10 cellular contexts compared by ENCODE assay signal in genomic region chr11:60343094-60343704, GRCh38. TPM values are rescaled to one million over a fixed set of nuclear protein-coding genes. Genes with fewer than 3 reads are reported as not detected.
DNase-seq lines count a peak whose midpoint lies in the region; ATAC-seq and TF ChIP-seq lines count a peak whose summit lies in the region.
"Had no signal": no experiment of that assay in that cellular context is flagged by ENCODE, and none has a peak within 500 bp of the region (broad histone marks: within the 10 kb centered on the region; RNA-seq: fewer than 3 reads in every experiment).

No MANE protein-coding gene starts in this region.

- CTCF ChIA-PET in activated CD4-positive, alpha-beta memory T cell treated with anti-CD3 and anti-CD28 coated beads for 36 hours (lab: Charles Lee): interaction anchor here (0.8 to 5.4 kb wide), 4 partner anchors 9 to 277 kb away, joined by 4 to 33 read pairs (median 13); no protein-coding TSS in a partner anchor

- intact Hi-C loops in activated CD4-positive, alpha-beta memory T cell treated with anti-CD3 and anti-CD28 coated beads for 36 hours (cut with micrococcal nuclease): loop anchor here (1.0 kb wide), 1 partner anchor 275 kb away; no protein-coding TSS in a partner anchor

- no peaks in the 10 kb centered on the region for H3K36me3 ChIP-seq in RWPE2 (ENCODE audit: low read depth)

- in situ Hi-C loops in ACHN (cut with HindIII; ENCODE audit: low pct_ligation_motif_present, low pct_unique_long_range_greater_than_20kb, low sequenced_read_pairs): no loop called here

- DNase-seq in ACHN: peak; percentile 32
- no peak for DNase-seq in RWPE2 (ENCODE audit: low spot score)
- no peak for DNase-seq in glutamatergic neuron
- DNase-seq in OCI-M2 (lab: John Stamatoyannopoulos, UW; ENCODE audit: unreplicated experiment): no peak
- DNase-seq in activated CD4-positive, alpha-beta memory T cell treated with anti-CD3 and anti-CD28 coated beads for 36 hours: no peak
- DNase-seq: activated naive CD4-positive, alpha-beta T cell had no signal

- no peak overlapping the region for H3K27ac Mint-ChIP-seq in glutamatergic neuron (ENCODE audit: unreplicated experiment)
- H3K27ac Mint-ChIP-seq in activated CD4-positive, alpha-beta memory T cell treated with anti-CD3 and anti-CD28 coated beads for 36 hours: no peak overlapping the region

- no peaks in the 10 kb centered on the region for H3K27me3 Mint-ChIP-seq in glutamatergic neuron (ENCODE audit: unreplicated experiment)
- peaks cover 24% of the 10 kb centered on the region for H3K27me3 Mint-ChIP-seq in activated CD4-positive, alpha-beta memory T cell treated with anti-CD3 and anti-CD28 coated beads for 36 hours

- ATAC-seq in RWPE2 (ENCODE audit: low read depth): no peak
- ATAC-seq in HG03095 (IDR thresholded peaks at IDR 0.05; ENCODE audit: unreplicated experiment): no peak
- ATAC-seq in GM19467 (IDR thresholded peaks at IDR 0.05; ENCODE audit: unreplicated experiment): no peak

- no peak overlapping the region for H3K4me3 ChIP-seq in RWPE2 (ENCODE audit: severe bottlenecking)

- H3K36me3 Mint-ChIP-seq in glutamatergic neuron (ENCODE audit: unreplicated experiment): no peaks in the 10 kb centered on the region
- no peaks in the 10 kb centered on the region for H3K36me3 Mint-ChIP-seq in activated CD4-positive, alpha-beta memory T cell treated with anti-CD3 and anti-CD28 coated beads for 36 hours

- no peaks in the 10 kb centered on the region for H3K4me1 ChIP-seq in RWPE2 (ENCODE audit: insufficient read depth, poor library complexity, severe bottlenecking)

- H3K4me3 Mint-ChIP-seq in glutamatergic neuron (ENCODE audit: unreplicated experiment): no peak overlapping the region
- no peak overlapping the region for H3K4me3 Mint-ChIP-seq in activated CD4-positive, alpha-beta memory T cell treated with anti-CD3 and anti-CD28 coated beads for 36 hours

- TF ChIP-seq CTCF in GM12874 (IDR thresholded peaks at IDR 0.05; ENCODE audit: insufficient read depth, low read depth, low read length) (peak; percentile 52; the same call in 1 of the 2 replicates), RWPE2 (IDR thresholded peaks at IDR 0.05; ENCODE audit: poor library complexity, severe bottlenecking) (peak; percentile 70), glutamatergic neuron (IDR thresholded peaks at IDR 0.05; ENCODE audit: partially characterized antibody, unreplicated experiment) (peak; percentile 86)

- no peaks in the 10 kb centered on the region for H3K9me3 Mint-ChIP-seq in glutamatergic neuron (ENCODE audit: unreplicated experiment)
- H3K9me3 Mint-ChIP-seq in activated CD4-positive, alpha-beta memory T cell treated with anti-CD3 and anti-CD28 coated beads for 36 hours: no peaks in the 10 kb centered on the region

- POLR2A ChIA-PET in activated CD4-positive, alpha-beta memory T cell treated with anti-CD3 and anti-CD28 coated beads for 36 hours (lab: Charles Lee): no interaction called here

- H3K4me1 Mint-ChIP-seq in glutamatergic neuron (ENCODE audit: low read depth, unreplicated experiment): no peaks in the 10 kb centered on the region
- no peaks in the 10 kb centered on the region for H3K4me1 Mint-ChIP-seq in activated CD4-positive, alpha-beta memory T cell treated with anti-CD3 and anti-CD28 coated beads for 36 hours (ENCODE audit: low read depth)

- no peaks in the 10 kb centered on the region for H3K27me3 ChIP-seq in RWPE2 (ENCODE audit: insufficient read depth, poor library complexity, severe bottlenecking)

- H3K9me3 ChIP-seq in RWPE2 (ENCODE audit: severe bottlenecking): no peaks in the 10 kb centered on the region

- no peak overlapping the region for H3K27ac ChIP-seq in RWPE2 (ENCODE audit: poor library complexity, severe bottlenecking)

RNA-seq across cellular contexts. Expression of gene MS4A6E, which starts 16.1 kb away (rescaled TPM):
- not detected for total RNA-seq in glutamatergic neuron (ENCODE audit: unreplicated experiment)
- not detected for total RNA-seq in activated CD4-positive, alpha-beta memory T cell treated with anti-CD3 and anti-CD28 coated beads for 36 hours
- total RNA-seq: mononuclear cell had no signal

RNA-seq across cellular contexts. Expression of gene MS4A7, which starts 35.1 kb away (rescaled TPM):
- total RNA-seq in glutamatergic neuron (ENCODE audit: unreplicated experiment): not detected
- not detected for total RNA-seq in activated CD4-positive, alpha-beta memory T cell treated with anti-CD3 and anti-CD28 coated beads for 36 hours

RNA-seq across cellular contexts. Expression of gene MS4A14, which starts 53.1 kb away (rescaled TPM):
- total RNA-seq in glutamatergic neuron (ENCODE audit: unreplicated experiment): not detected
- total RNA-seq in activated CD4-positive, alpha-beta memory T cell treated with anti-CD3 and anti-CD28 coated beads for 36 hours: not detected
